10 cellular contexts compared by ENCODE assay signal in genomic region chr17:82649501-82650261, GRCh38. TPM values are rescaled to one million over a fixed set of nuclear protein-coding genes. Genes with fewer than 3 reads are reported as not detected.
DNase-seq lines count a peak whose midpoint lies in the region; ATAC-seq and TF ChIP-seq lines count a peak whose summit lies in the region.
"Had no signal": no experiment of that assay in that cellular context is flagged by ENCODE, and none has a peak within 500 bp of the region (broad histone marks: within the 10 kb centered on the region; RNA-seq: fewer than 3 reads in every experiment).

No MANE protein-coding gene starts in this region.

- TF ChIP-seq POLR2A in breast epithelium (IDR thresholded peaks at IDR 0.05), result no peak

- H3K4me3 ChIP-seq in BLaER1, result no peak overlapping the region
- no peak overlapping the region for H3K4me3 ChIP-seq in HEK293 (ENCODE audit: low read depth, low read length)
- no peak overlapping the region for H3K4me3 ChIP-seq in breast epithelium

- peaks cover 12% of the 10 kb centered on the region for H3K36me3 ChIP-seq in BLaER1
- H3K36me3 ChIP-seq in HEK293 (ENCODE audit: control insufficient read depth in 2 of 2, insufficient read depth in 1 of 2, low read length in 2 of 2), result peaks cover 0 to 10% of the 10 kb centered on the region in 2 experiments; a peak in 2 of 3 replicates
- no peaks in the 10 kb centered on the region for H3K36me3 ChIP-seq in breast epithelium
- H3K36me3 ChIP-seq: thoracic aorta had no signal

- ATAC-seq in HG02938 (IDR thresholded peaks at IDR 0.05; ENCODE audit: unreplicated experiment), result no peak
- ATAC-seq in HG03439 (IDR thresholded peaks at IDR 0.05; ENCODE audit: unreplicated experiment), result no peak

- POLR2A ChIA-PET in HEK293 (lab: Yijun Ruan, JAX), result no interaction called here

- peak overlapping the region; percentile 75; the same call in 1 of the 2 replicates for H3K9ac ChIP-seq in BLaER1

- no peaks in the 10 kb centered on the region for H3K27me3 ChIP-seq in BLaER1
- H3K27me3 ChIP-seq in breast epithelium, result no peaks in the 10 kb centered on the region

- H3K9me3 Mint-ChIP-seq in neural crest cell, result no peaks in the 10 kb centered on the region

- H3K4me1 ChIP-seq in BLaER1 (peaks cover 44% of the 10 kb centered on the region), HEK293 (ENCODE audit: control insufficient read depth, insufficient read depth, low read length) (peaks cover 7% of the 10 kb centered on the region), breast epithelium (peaks cover 5 to 10% of the 10 kb centered on the region in 2 donors)

- H3K27ac Mint-ChIP-seq in neural crest cell (ENCODE audit: unreplicated experiment), result peak overlapping the region; percentile 43

- peak overlapping the region; percentile 94 for H3K4me2 ChIP-seq in BLaER1

- CTCF ChIA-PET in HEK293 (lab: Yijun Ruan, JAX), result no interaction called here

- H3K27ac ChIP-seq in BLaER1 (peak overlapping the region; percentile 72; the same call in 1 of the 2 replicates), HEK293 (ENCODE audit: extremely low read depth, low read depth, low read length) (peak overlapping the region; percentile 66; the same call in 1 of the 2 replicates), breast epithelium (peak overlapping the region; percentile 25 to 77)

- DNase-seq in breast epithelium (ENCODE audit: low spot score in 2 of 2) (peak in 1 of 2 donors; percentile 34), neural crest cell (ENCODE audit: low read depth, low spot score) (no peak), activated gamma-delta T cell treated with Interleukin-2 at 50 U/mL for 16 hours (no peak), hippocampal formation (lab: John Stamatoyannopoulos, UW) (no peak)
- DNase-seq: HCEC 1CT had no signal

- intact Hi-C loops in breast epithelium (cut with DNase I; ENCODE audit: low total_unique reads), result no loop called here

- peaks cover 36% of the 10 kb centered on the region for H4K20me1 ChIP-seq in BLaER1

- H3K4me3 Mint-ChIP-seq in neural crest cell, result peak overlapping the region; percentile 79

- H3K9me3 ChIP-seq in BLaER1 (no peaks in the 10 kb centered on the region), HEK293 (ENCODE audit: control insufficient read depth, insufficient read depth, low read depth, low read length) (no peaks in the 10 kb centered on the region), breast epithelium (no peaks in the 10 kb centered on the region)
- H3K9me3 ChIP-seq: thoracic aorta had no signal

- TF ChIP-seq CTCF in HEK293 (tag by site-specific recombination; IDR thresholded peaks at IDR 0.05) (no peak), breast epithelium (IDR thresholded peaks at IDR 0.05) (no peak), neural crest cell (conservative IDR thresholded peaks at IDR 0.05) (no peak)

- H3K36me3 Mint-ChIP-seq in neural crest cell (ENCODE audit: low read depth), result no peaks in the 10 kb centered on the region

- H3K4me1 Mint-ChIP-seq in neural crest cell, result peaks cover 15% of the 10 kb centered on the region

- H3K27me3 Mint-ChIP-seq in neural crest cell (ENCODE audit: low read depth), result no peaks in the 10 kb centered on the region

TF ChIP-seq in HEK293, 187 proteins besides CTCF, POLR2A, EP300 and RAD21:
- TF ChIP-seq ATF2 (tag by site-specific recombination; IDR thresholded peaks at IDR 0.05; ENCODE audit: low read depth), result no peak
- no peak for TF ChIP-seq ZSCAN5A (tag by site-specific recombination; IDR thresholded peaks at IDR 0.05)
- TF ChIP-seq ZBTB1 (tag by site-specific recombination; IDR thresholded peaks at IDR 0.05), result no peak
- no peak for TF ChIP-seq ZNF704 (tag by site-specific recombination; IDR thresholded peaks at IDR 0.05)
- TF ChIP-seq ZNF211 (tag by site-specific recombination; IDR thresholded peaks at IDR 0.05; ENCODE audit: low read depth), result no peak
- no peak for TF ChIP-seq ZNF416 (tag by site-specific recombination; IDR thresholded peaks at IDR 0.05)
- no peak for TF ChIP-seq SCRT1 (tag by site-specific recombination; IDR thresholded peaks at IDR 0.05; ENCODE audit: borderline replicate concordance)

RNA-seq across cellular contexts. Expression of gene WDR45B, which starts 1.4 kb away (rescaled TPM):
- total RNA-seq in breast epithelium (100 to 1,000 TPM in 1 of 3 donors, 10 to 100 TPM in 2; 74.2 to 118 (median 83.9) TPM), neural crest cell (57.1 and 64.6 TPM in 2 replicates)

RNA-seq across cellular contexts. Expression of gene RAB40B, which starts 48.8 kb away (rescaled TPM):
- total RNA-seq in breast epithelium (10 to 100 TPM in 2 of 3 donors, 1 to 10 TPM in 1; 8.8 to 25.6 (median 12.8) TPM), neural crest cell (5.6 and 8.9 TPM in 2 replicates)
